Comparison of ENCODE assay signal across 6 cellular contexts in the genomic region with DNA sequence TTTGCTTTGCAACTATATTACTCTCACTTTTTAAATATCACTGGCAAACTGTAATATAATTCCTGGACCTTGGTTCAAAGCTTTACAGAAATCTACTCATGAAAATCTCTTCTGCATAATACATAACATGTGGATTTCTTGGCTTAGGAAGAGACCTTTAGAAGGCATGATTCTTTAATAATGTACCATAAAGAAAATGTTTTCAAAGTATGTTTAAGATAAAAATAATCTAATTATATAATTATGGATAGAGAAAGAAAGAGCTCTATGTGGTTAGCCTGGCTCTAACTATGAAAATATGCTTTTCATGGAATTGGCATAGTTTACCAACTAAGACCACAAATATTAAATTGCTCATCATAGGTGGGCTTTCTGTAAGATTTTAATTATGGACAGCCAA.
"Had no signal": no experiment of that assay in that cellular context is flagged by ENCODE, and none has a peak within 500 bp of the region (broad histone marks: within the 10 kb centered on the region; RNA-seq: fewer than 3 reads in every experiment).

No MANE protein-coding gene starts in this region.

- FAIRE-seq: HepG2, HTR-8/SVneo, K562 had no signal

- H3K27ac ChIP-seq: HL-60 had no signal

- ATAC-seq: HepG2, K562 had no signal

- DNase-seq: IMR-90, KBM-7 had no signal

- H3K4me3 ChIP-seq: K562 had no signal
